ENCODE assay signal across 9 cellular contexts in the genomic region with DNA sequence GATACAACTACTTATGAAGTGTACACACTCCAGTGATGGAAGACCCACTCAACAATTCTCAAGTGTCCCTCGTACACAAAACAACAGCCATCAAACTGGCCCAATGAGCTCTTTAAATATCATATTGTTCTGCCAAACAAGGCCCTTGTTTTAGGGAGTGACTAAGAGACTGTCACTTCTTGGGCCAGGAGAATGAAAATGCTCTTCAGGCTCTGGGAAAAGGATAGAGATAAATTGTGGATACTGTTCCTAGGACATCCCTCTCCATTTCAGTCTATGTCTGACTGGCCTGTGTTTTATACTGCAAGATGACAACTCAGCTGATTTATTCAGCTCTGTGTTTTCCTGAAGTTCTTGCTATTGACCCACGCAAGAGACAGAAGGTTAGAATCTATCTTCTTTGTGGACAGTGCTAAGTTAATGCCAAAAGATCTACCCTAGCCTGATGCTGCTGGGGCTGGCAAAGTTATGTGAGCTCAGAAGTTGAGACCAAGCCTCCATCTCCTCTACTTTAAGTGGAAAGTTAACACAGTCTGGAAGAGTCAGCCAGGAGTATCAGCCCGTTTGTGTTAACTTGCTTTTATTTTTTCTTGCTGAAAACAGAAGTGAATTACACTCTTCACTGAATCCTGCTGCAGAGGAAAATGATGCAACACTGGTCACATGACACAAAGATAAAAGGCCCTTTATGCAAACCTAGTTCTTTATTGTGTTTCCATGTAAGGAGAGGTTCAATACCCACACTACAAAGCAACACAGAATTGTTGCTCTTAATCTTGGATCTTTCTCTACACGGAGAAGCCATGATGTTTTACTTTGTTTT. TPM values are rescaled to one million over a fixed set of nuclear protein-coding genes. Genes with fewer than 3 reads are reported as not detected.
DNase-seq lines count a peak whose midpoint lies in the region; ATAC-seq, FAIRE-seq and TF ChIP-seq lines count a peak whose summit lies in the region.
"Had no signal": no experiment of that assay in that cellular context is flagged by ENCODE, and none has a peak within 500 bp of the region (broad histone marks: within the 10 kb centered on the region; RNA-seq: fewer than 3 reads in every experiment).

No MANE protein-coding gene starts in this region.

- intact Hi-C loops in dorsolateral prefrontal cortex (cut with DNase I): loop anchor here (1.0 to 10.0 kb wide), 2 partner anchors 15 to 119 kb away; a partner anchor contains a TSS

- H3K27ac Mint-ChIP-seq in naive thymus-derived CD8-positive, alpha-beta T cell: peak overlapping the region in 3 of 10 donors; percentile 6 to 17 (median 15)

- H3K27me3 ChIP-seq in dorsolateral prefrontal cortex: peaks cover 0 to 3% (median 0%) of the 10 kb centered on the region in 45 donors

- peaks cover 0 to 1% (median 0%) of the 10 kb centered on the region in 3 donors for H3K36me3 Mint-ChIP-seq in naive thymus-derived CD8-positive, alpha-beta T cell

- H3K4me1 Mint-ChIP-seq in naive thymus-derived CD8-positive, alpha-beta T cell: peaks cover 2 to 31% (median 16%) of the 10 kb centered on the region in 4 donors

- H3K9me3 Mint-ChIP-seq in naive thymus-derived CD8-positive, alpha-beta T cell: peaks cover 0 to 9% (median 0%) of the 10 kb centered on the region in 9 donors

- no peak for TF ChIP-seq CTCF in dorsolateral prefrontal cortex (IDR thresholded peaks at IDR 0.05 in 54 of 56, conservative IDR thresholded peaks at IDR 0.05 in 2 of 56; ENCODE audit: low read depth in 1 of 56, partially characterized antibody in 56 of 56)

- FAIRE-seq in H54 (lab: Jason Lieb, UNC): no peak
- FAIRE-seq: A204.1 had no signal

- ATAC-seq in naive thymus-derived CD8-positive, alpha-beta T cell: peak; percentile 22 to 39
- no peak for ATAC-seq in esophagus mucosa
- ATAC-seq in GM18511 (IDR thresholded peaks at IDR 0.05; ENCODE audit: unreplicated experiment): no peak

- H3K4me3 ChIP-seq in dorsolateral prefrontal cortex: peak overlapping the region in 46 of 59 donors; percentile 1 to 58 (median 30)

- peaks cover 0 to 13% (median 1%) of the 10 kb centered on the region in 5 donors for H3K27me3 Mint-ChIP-seq in naive thymus-derived CD8-positive, alpha-beta T cell

- peak overlapping the region in 58 of 59 donors; percentile 34 to 95 (median 84) for H3K27ac ChIP-seq in dorsolateral prefrontal cortex

- peak overlapping the region in 2 of 10 donors; percentile 1 to 30 for H3K4me3 Mint-ChIP-seq in naive thymus-derived CD8-positive, alpha-beta T cell

- POLR2A ChIA-PET in naive thymus-derived CD8-positive, alpha-beta T cell (lab: Charles Lee): no interaction called here

- DNase-seq in NCI-H1092 treated with DMSO at 0.1 percent for 48 hours (lab: John Stamatoyannopoulos, UW) (peak; percentile 21), NCI-H1092 (lab: John Stamatoyannopoulos, UW) (no peak), NOMO-1 treated with dmso at 0.1 percent for 144 hours (lab: John Stamatoyannopoulos, UW; ENCODE audit: unreplicated experiment) (peak; percentile 76), dorsolateral prefrontal cortex (no peak), H54 (ENCODE audit: insufficient read length, low spot score) (no peak)
- peak in 1 of 10 donors; percentile 17 for DNase-seq in naive thymus-derived CD8-positive, alpha-beta T cell

- no peak for TF ChIP-seq POLR2A in H54 (IDR thresholded peaks at IDR 0.05; ENCODE audit: low read depth, low read length)

RNA-seq across cellular contexts. Expression of a gene that starts 14.6 kb away (rescaled TPM):
- total RNA-seq in dorsolateral prefrontal cortex: 100 to 1,000 TPM in 69 of 120 experiments, 10 to 100 TPM in 51; 56.2 to 155 (median 103) TPM
- total RNA-seq in naive thymus-derived CD8-positive, alpha-beta T cell: 1 to 10 TPM; 1.2 to 1.4 TPM
- polyA plus RNA-seq in naive thymus-derived CD8-positive, alpha-beta T cell: under 1 TPM; 0.08 to 0.40 (median 0.40) TPM
- total RNA-seq in esophagus mucosa: 10.2 TPM

Comparison
In these comparisons a context has a peak if more than half of its experiments do, and no peak if none do; other contexts are left out.
1. DNase-seq: peak in NCI-H1092 treated with DMSO at 0.1 percent for 48 hours (single experiment) and NOMO-1 treated with dmso at 0.1 percent for 144 hours (single experiment); none in NCI-H1092 (single experiment), dorsolateral prefrontal cortex (0 of 10) and H54 (single experiment).
2. ATAC-seq: peak in naive thymus-derived CD8-positive, alpha-beta T cell (2 of 2); none in esophagus mucosa (single experiment) and GM18511 (single experiment).